ENCODE assay signal across 11 cellular contexts in the genomic region with DNA sequence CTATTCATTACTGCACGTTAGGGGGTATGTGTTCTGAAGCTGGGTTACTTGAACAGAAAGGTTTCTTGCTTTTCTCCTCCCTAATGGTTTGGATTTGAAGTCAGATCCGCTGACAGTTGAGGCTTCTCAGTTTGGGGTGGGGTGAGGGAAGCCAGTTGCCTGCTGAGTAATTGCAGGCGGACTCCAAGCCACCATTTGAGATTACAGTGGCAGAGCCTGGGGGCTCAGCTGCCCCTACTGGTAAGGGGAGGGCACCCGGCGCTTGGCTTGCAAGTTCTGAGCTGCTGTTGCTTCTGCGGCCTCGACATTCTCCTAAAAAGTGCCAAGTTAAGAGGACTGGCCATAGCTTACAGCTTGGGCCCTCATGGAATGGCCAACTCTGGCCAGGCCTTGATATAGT. TPM values are rescaled to one million over a fixed set of nuclear protein-coding genes. Genes with fewer than 3 reads are reported as not detected.
A peak's percentile ranks its signal among the peaks of the same experiment; 100 is the strongest.
DNase-seq lines count a peak whose midpoint lies in the region; ATAC-seq and TF ChIP-seq lines count a peak whose summit lies in the region.
"Had no signal": no experiment of that assay in that cellular context is flagged by ENCODE, and none has a peak within 500 bp of the region (broad histone marks: within the 10 kb centered on the region; RNA-seq: fewer than 3 reads in every experiment).

No MANE protein-coding gene starts in this region.

- TF ChIP-seq POLR2A in breast epithelium (IDR thresholded peaks at IDR 0.05) (no peak), erythroblast (IDR thresholded peaks at IDR 0.05; ENCODE audit: low read length) (no peak)

- H3K36me3 ChIP-seq in CD4-positive, alpha-beta memory T cell (ENCODE audit: insufficient read depth, low read length): no peaks in the 10 kb centered on the region
- H3K36me3 ChIP-seq in breast epithelium (no peaks in the 10 kb centered on the region), SJCRH30 (no peaks in the 10 kb centered on the region)
- H3K36me3 ChIP-seq: left lung, WERI-Rb-1 had no signal

- CTCF ChIA-PET in CD4-positive, alpha-beta memory T cell (lab: Charles Lee; ENCODE audit: partially characterized antibody): interaction anchor here (0.9 to 2.1 kb wide), 5 partner anchors 10 to 119 kb away, joined by 3 to 9 read pairs (median 6); no protein-coding TSS in a partner anchor

- H3K4me3 ChIP-seq in CD4-positive, alpha-beta memory T cell (ENCODE audit: low read length in 2 of 2): peak overlapping the region; percentile 1 to 42
- peak overlapping the region in 1 of 3 donors; percentile 81 for H3K4me3 ChIP-seq in breast epithelium
- no peak overlapping the region for H3K4me3 ChIP-seq in SJCRH30

- peaks cover 36 to 65% (median 42%) of the 10 kb centered on the region in 4 donors for H3K4me1 Mint-ChIP-seq in CD4-positive, alpha-beta memory T cell

- ATAC-seq in GM18511 (IDR thresholded peaks at IDR 0.05; ENCODE audit: unreplicated experiment): no peak

- H3K4me3 Mint-ChIP-seq in CD4-positive, alpha-beta memory T cell: peak overlapping the region; percentile 14 to 87 (median 73)

- no peak overlapping the region for H3K27ac ChIP-seq in CD4-positive, alpha-beta memory T cell (ENCODE audit: low read depth, low read length)
- peak overlapping the region; percentile 90 for H3K27ac ChIP-seq in breast epithelium
- no peak overlapping the region for H3K27ac ChIP-seq in SJCRH30
- H3K27ac ChIP-seq: left lung, WERI-Rb-1 had no signal

- no peak for DNase-seq in CD4-positive, alpha-beta memory T cell
- DNase-seq in LoVo (ENCODE audit: low spot score): peak; percentile 18
- no peak for DNase-seq in breast epithelium (ENCODE audit: low spot score in 2 of 2)
- peak; percentile 30 for DNase-seq in myocyte (ENCODE audit: low read depth)
- no peak for DNase-seq in stimulated activated CD4-positive, alpha-beta T cell treated with anti-CD3 and anti-CD28 coated beads, Interleukin-1b, Interleukin-23, amount 100 ng/mL, for 48 hours
- no peak for DNase-seq in SJCRH30
- no peak for DNase-seq in erythroblast (lab: John Stamatoyannopoulos, UW)
- DNase-seq: NCI-H82, WERI-Rb-1 had no signal

- H3K27me3 Mint-ChIP-seq in CD4-positive, alpha-beta memory T cell: peaks cover 19 to 30% of the 10 kb centered on the region in 2 donors

- intact Hi-C loops in CD4-positive, alpha-beta memory T cell (cut with micrococcal nuclease): loop anchor here (5.0 to 10.0 kb wide), 2 partner anchors 71 to 116 kb away; no protein-coding TSS in a partner anchor
- intact Hi-C loops in breast epithelium (cut with DNase I; ENCODE audit: low total_unique reads): no loop called here

- H3K27ac Mint-ChIP-seq in CD4-positive, alpha-beta memory T cell: peak overlapping the region in 2 of 7 donors; percentile 38 to 73

- no peaks in the 10 kb centered on the region for H3K36me3 Mint-ChIP-seq in CD4-positive, alpha-beta memory T cell

- no peaks in the 10 kb centered on the region for H3K9me3 Mint-ChIP-seq in CD4-positive, alpha-beta memory T cell

- peaks cover 4% of the 10 kb centered on the region for H3K27me3 ChIP-seq in CD4-positive, alpha-beta memory T cell (ENCODE audit: insufficient read depth, low read length)
- H3K27me3 ChIP-seq in breast epithelium (no peaks in the 10 kb centered on the region), SJCRH30 (peaks cover 40% of the 10 kb centered on the region)

- POLR2A ChIA-PET in CD4-positive, alpha-beta memory T cell (lab: Charles Lee; ENCODE audit: partially characterized antibody): interaction anchor here (1.4 to 1.7 kb wide), 4 partner anchors 71 to 183 kb away, joined by 3 to 4 read pairs (median 4); a partner anchor contains a TSS

- H3K9me3 ChIP-seq in CD4-positive, alpha-beta memory T cell (ENCODE audit: control insufficient read depth in 1 of 2, low read length in 2 of 2): no peaks in the 10 kb centered on the region
- H3K9me3 ChIP-seq in breast epithelium (no peaks in the 10 kb centered on the region), SJCRH30 (replicated peaks) (no peaks in the 10 kb centered on the region)
- H3K9me3 ChIP-seq: left lung had no signal

- TF ChIP-seq CTCF in breast epithelium (IDR thresholded peaks at IDR 0.05): no peak

- peaks cover 45% of the 10 kb centered on the region for H3K4me1 ChIP-seq in CD4-positive, alpha-beta memory T cell (ENCODE audit: insufficient read depth, low read length)
- H3K4me1 ChIP-seq in breast epithelium: peaks cover 10 to 23% of the 10 kb centered on the region in 2 donors
- 0 out of 2 replicates have a peak, but pooled peaks cover 7% of the 10 kb centered on the region for H3K4me1 ChIP-seq in SJCRH30

RNA-seq across cellular contexts. Expression of a gene that starts 2.0 kb away (rescaled TPM):
- not detected for total RNA-seq in CD4-positive, alpha-beta memory T cell
- not detected for polyA plus RNA-seq in CD4-positive, alpha-beta memory T cell
- total RNA-seq in breast epithelium: 1 to 10 TPM in 1 of 3 donors, under 1 TPM in 1, not detected in 1; 0.98 to 4.0 TPM
- total RNA-seq in myocyte: not detected in 2 replicates
- polyA plus RNA-seq in myocyte (2012): not detected
- total RNA-seq in SJCRH30 (2014; rRNA removed; shearing (Covaris generic)): not detected in 2 replicates

Comparison
In these comparisons a context has a peak if more than half of its experiments do, and no peak if none do; other contexts are left out.
1. DNase-seq: peak in LoVo (single experiment) and myocyte (single experiment); none in CD4-positive, alpha-beta memory T cell (0 of 5), breast epithelium (0 of 2), stimulated activated CD4-positive, alpha-beta T cell treated with anti-CD3 and anti-CD28 coated beads, Interleukin-1b, Interleukin-23, amount 100 ng/mL, for 48 hours (single experiment), SJCRH30 (0 of 2) and erythroblast (0 of 2).
2. H3K27ac ChIP-seq: peak in breast epithelium (2 of 2); none in CD4-positive, alpha-beta memory T cell (single experiment) and SJCRH30 (single experiment).